ENCODE assay signal across 18 cellular contexts in genomic region chr6:121897337-121897760, GRCh38.
DNase-seq lines count a peak whose midpoint lies in the region; ATAC-seq and TF ChIP-seq lines count a peak whose summit lies in the region.
"Had no signal": no experiment of that assay in that cellular context is flagged by ENCODE, and none has a peak within 500 bp of the region (broad histone marks: within the 10 kb centered on the region; RNA-seq: fewer than 3 reads in every experiment).

No MANE protein-coding gene starts in this region.

- H3K9me3 Mint-ChIP-seq in H9 (no peaks in the 10 kb centered on the region), neural progenitor cell (peaks cover 4% of the 10 kb centered on the region)
- H3K9me3 Mint-ChIP-seq: HFFc6 had no signal

- H3K4ac ChIP-seq in H9 (ENCODE audit: low read depth, low read length): no peak overlapping the region

- no peak overlapping the region for H3K14ac ChIP-seq in H9 (ENCODE audit: insufficient read depth, low read length)

- H3K36me3 Mint-ChIP-seq in H9 (ENCODE audit: insufficient read depth in 1 of 3, low read depth in 3 of 3) (no peaks in the 10 kb centered on the region), neural progenitor cell (peaks cover 2% of the 10 kb centered on the region)

- H3K4me3 ChIP-seq in RWPE2 (ENCODE audit: severe bottlenecking): no peak overlapping the region
- no peak overlapping the region for H3K4me3 ChIP-seq in epithelial cell of esophagus (ENCODE audit: low read length)
- peak overlapping the region; percentile 27 for H3K4me3 ChIP-seq in neural progenitor cell
- H3K4me3 ChIP-seq: dorsolateral prefrontal cortex, sigmoid colon had no signal

- TF ChIP-seq CTCF in H9 (conservative IDR thresholded peaks at IDR 0.05) (no peak), RWPE2 (IDR thresholded peaks at IDR 0.05; ENCODE audit: poor library complexity, severe bottlenecking) (no peak), epithelial cell of esophagus (IDR thresholded peaks at IDR 0.05; ENCODE audit: insufficient read depth, low read depth, low read length, missing control alignments) (no peak), neural progenitor cell (IDR thresholded peaks at IDR 0.05) (no peak)

- H3K79me1 ChIP-seq in H9 (ENCODE audit: insufficient read depth, low read depth, low read length, poor library complexity, severe bottlenecking): no peaks in the 10 kb centered on the region

- H3K27me3 ChIP-seq in H9 (ENCODE audit: insufficient read depth, low read length) (no peaks in the 10 kb centered on the region), RWPE2 (ENCODE audit: insufficient read depth, poor library complexity, severe bottlenecking) (no peaks in the 10 kb centered on the region), neural progenitor cell (no peaks in the 10 kb centered on the region)
- H3K27me3 ChIP-seq: dorsolateral prefrontal cortex, sigmoid colon had no signal

- H4K20me1 ChIP-seq in H9 (ENCODE audit: control insufficient read depth, insufficient read depth, insufficient read length) (no peaks in the 10 kb centered on the region), neural progenitor cell (ENCODE audit: low read depth) (no peaks in the 10 kb centered on the region)

- H3F3A ChIP-seq in neural progenitor cell (ENCODE audit: low read depth): peaks cover 43% of the 10 kb centered on the region

- no peak overlapping the region for H4K91ac ChIP-seq in H9 (ENCODE audit: insufficient read length, low read depth, low read length)

- no peak for DNase-seq in H9
- DNase-seq in RWPE2 (ENCODE audit: low spot score): no peak
- peak; percentile 77 for DNase-seq in epithelial cell of esophagus (ENCODE audit: low read depth)
- peak; percentile 78 for DNase-seq in neural progenitor cell (ENCODE audit: low spot score)
- no peak for DNase-seq in cerebellum (ENCODE audit: low spot score)
- DNase-seq in stimulated activated naive CD8-positive, alpha-beta T cell treated with anti-CD3 and anti-CD28 coated beads, Interleukin-15, Interleukin-2, amounts not matched to agents 100 U/mL and 50 U/mL, for 24 hours: no peak
- DNase-seq: activated CD8-positive, alpha-beta memory T cell treated with anti-CD3 and anti-CD28 coated beads for 24 hours; Calu3; dorsolateral prefrontal cortex; HFFc6; KBM-7; NCI-H1092 treated with DMSO at 0.1 percent for 48 hours; sigmoid colon; stimulated activated CD4-positive, alpha-beta T cell treated with anti-CD3 and anti-CD28 coated beads, Interleukin-2, amount 100 ng/mL, for 24 hours; substantia nigra had no signal

- H3K79me2 ChIP-seq in H9 (ENCODE audit: insufficient read depth, low read length): no peaks in the 10 kb centered on the region
- H3K79me2 ChIP-seq in neural progenitor cell (ENCODE audit: low read depth): no peaks in the 10 kb centered on the region

- H3K4me3 Mint-ChIP-seq in H9 (no peak overlapping the region), neural progenitor cell (no peak overlapping the region)
- H3K4me3 Mint-ChIP-seq: B cell had no signal

- H3K27ac ChIP-seq in H9 (ENCODE audit: insufficient read length, low read depth, low read length) (no peak overlapping the region), RWPE2 (ENCODE audit: poor library complexity, severe bottlenecking) (peak overlapping the region; percentile 47), neural progenitor cell (peak overlapping the region; percentile 98)
- H3K27ac ChIP-seq: sigmoid colon had no signal

- no peak overlapping the region for H3T11ph ChIP-seq in H9 (ENCODE audit: low read length)

- H4K8ac ChIP-seq in H9 (replicated peaks; ENCODE audit: insufficient read length, low read depth, low read length): no peak overlapping the region

- H3K27ac Mint-ChIP-seq in H9 (peak overlapping the region; percentile 7 to 89 (median 81); a peak in 5 of 7 replicates), neural progenitor cell (no peak overlapping the region)
- H3K27ac Mint-ChIP-seq: B cell, HFFc6 had no signal

- H2BK20ac ChIP-seq in H9 (ENCODE audit: low read depth, low read length, poor library complexity, severe bottlenecking): no peak overlapping the region

- H3K4me1 Mint-ChIP-seq in H9 (peaks cover 33% of the 10 kb centered on the region in 2 experiments), neural progenitor cell (peaks cover 14% of the 10 kb centered on the region)
- H3K4me1 Mint-ChIP-seq: B cell had no signal

- peak; percentile 77 for ATAC-seq in RWPE2 (ENCODE audit: low read depth)
- no peak for ATAC-seq in GM21825 (IDR thresholded peaks at IDR 0.05; ENCODE audit: unreplicated experiment)
- ATAC-seq in GM19452 (IDR thresholded peaks at IDR 0.05; ENCODE audit: unreplicated experiment): no peak
- no peak for ATAC-seq in stimulated activated naive CD8-positive, alpha-beta T cell treated with anti-CD3 and anti-CD28 coated beads, Interleukin-15, Interleukin-2, amounts not matched to agents 100 U/mL and 50 U/mL, for 24 hours

- no peak overlapping the region for H2AK5ac ChIP-seq in H9 (ENCODE audit: insufficient read length, low read length)

- H3K27me3 Mint-ChIP-seq in H9 (ENCODE audit: low read depth): no peaks in the 10 kb centered on the region
- H3K27me3 Mint-ChIP-seq in neural progenitor cell (ENCODE audit: insufficient read depth, low read depth): peaks cover 2% of the 10 kb centered on the region
- H3K27me3 Mint-ChIP-seq: B cell had no signal

- no peak overlapping the region for H3K18ac ChIP-seq in H9 (ENCODE audit: insufficient read length, low read depth, low read length)

- no peak overlapping the region for H3K4me2 ChIP-seq in H9 (ENCODE audit: insufficient read depth, insufficient read length, low read length)
- H3K4me2 ChIP-seq in neural progenitor cell: peak overlapping the region; percentile 76

- H2BK120ac ChIP-seq in H9 (ENCODE audit: low read depth, low read length, poor library complexity, severe bottlenecking): no peak overlapping the region

- H3K23ac ChIP-seq in H9 (ENCODE audit: insufficient read length, low read depth, low read length): no peak overlapping the region

- WGBS in H9 (ENCODE audit: extremely low coverage, insufficient read length, low lambda C conversion rate): no CpG with 5 or more reads among the region's 1 CpG

- H2AFZ ChIP-seq in H9 (ENCODE audit: low read length): no peak overlapping the region
- H2AFZ ChIP-seq in neural progenitor cell (replicated peaks): no peak overlapping the region

- H3K36me3 ChIP-seq in RWPE2 (ENCODE audit: low read depth) (no peaks in the 10 kb centered on the region), neural progenitor cell (no peaks in the 10 kb centered on the region)
- H3K36me3 ChIP-seq: sigmoid colon had no signal

- H2BK15ac ChIP-seq in H9 (ENCODE audit: low read depth, low read length): no peak overlapping the region

- no peak overlapping the region for H3K56ac ChIP-seq in H9 (ENCODE audit: insufficient read length, low read depth, low read length)

- no peak overlapping the region for H4K5ac ChIP-seq in H9 (ENCODE audit: insufficient read length, low read depth, low read length)

- H3K4me1 ChIP-seq in H9 (ENCODE audit: insufficient read depth, low read length) (no peaks in the 10 kb centered on the region; the same call in 1 of the 2 replicates), RWPE2 (ENCODE audit: insufficient read depth, poor library complexity, severe bottlenecking) (peaks cover 22% of the 10 kb centered on the region), neural progenitor cell (peaks cover 51% of the 10 kb centered on the region)

- H3K9me3 ChIP-seq in H9 (ENCODE audit: control insufficient read depth, low read depth, low read length) (no peaks in the 10 kb centered on the region), RWPE2 (ENCODE audit: severe bottlenecking) (no peaks in the 10 kb centered on the region), neural progenitor cell (ENCODE audit: low read depth) (no peaks in the 10 kb centered on the region)
- H3K9me3 ChIP-seq: sigmoid colon had no signal

- no peaks in the 10 kb centered on the region for H3K23me2 ChIP-seq in H9 (ENCODE audit: insufficient read length, low read depth, low read length, poor library complexity, severe bottlenecking)

- H2BK5ac ChIP-seq in H9 (ENCODE audit: insufficient read length, low read length): no peak overlapping the region

- H3K9ac ChIP-seq in H9 (ENCODE audit: extremely low read depth, insufficient read length, low read length) (no peak overlapping the region), neural progenitor cell (no peak overlapping the region)

- H2BK12ac ChIP-seq in H9 (ENCODE audit: insufficient read length, low read depth, low read length): no peak overlapping the region

Comparison
In these comparisons a context has a peak if more than half of its experiments do, and no peak if none do; other contexts are left out.
1. DNase-seq: peak in epithelial cell of esophagus (single experiment) and neural progenitor cell (single experiment); none in H9 (single experiment), RWPE2 (single experiment), cerebellum (single experiment) and stimulated activated naive CD8-positive, alpha-beta T cell treated with anti-CD3 and anti-CD28 coated beads, Interleukin-15, Interleukin-2, amounts not matched to agents 100 U/mL and 50 U/mL, for 24 hours (single experiment).